Comparison of ENCODE assay signal across 8 cellular contexts in genomic region chr18:77132369-77133050, GRCh38. TPM values are rescaled to one million over a fixed set of nuclear protein-coding genes. Genes with fewer than 3 reads are reported as not detected.
DNase-seq lines count a peak whose midpoint lies in the region; ATAC-seq and TF ChIP-seq lines count a peak whose summit lies in the region.

TSS of gene MBP (minus strand) at chr18:77132783. CDS start at chr18:77105261, 27,522 bp downstream.

- intact Hi-C loops in stomach (cut with DNase I; ENCODE audit: low total_unique reads) = no loop called here

- H3K4me1 ChIP-seq in stomach = peaks cover 15 to 65% (median 45%) of the 10 kb centered on the region in 4 donors

- H3K4me3 ChIP-seq in stomach = peak within 1 kb of the TSS; percentile 66 to 89 (median 80)

- 1 to 2% (median 1%) methylated on average over 9 to 88 of the region's 88 CpGs for WGBS in stomach, 5 donors

- peak within 1 kb of the TSS; percentile 94 to 99 (median 98) for H3K27ac ChIP-seq in stomach

- no peaks in the 10 kb centered on the region for H3K36me3 ChIP-seq in stomach

- no peak for TF ChIP-seq EP300 in stomach (IDR thresholded peaks at IDR 0.05)

- H3K27me3 ChIP-seq in stomach = no peaks in the 10 kb centered on the region

- H3K9me3 ChIP-seq in stomach = no peaks in the 10 kb centered on the region

- peak in 1 of 4 donors; percentile 54 for TF ChIP-seq POLR2A in stomach (IDR thresholded peaks at IDR 0.05)

- DNase-seq in NCI-H146 (lab: John Stamatoyannopoulos, UW) (peak; percentile 96), mucosa of gallbladder (ENCODE audit: low spot score) (peak; percentile 83), stomach (peak; percentile 93), globus pallidus (ENCODE audit: low spot score) (no peak)
- DNase-seq in activated CD4-positive, alpha-beta T cell treated with anti-CD3 and anti-CD28 coated beads, Interleukin-2, amount 50 U/mL, for 4 hours = peak; percentile 54 to 58
- peak; percentile 44 for DNase-seq in effector CD8-positive, alpha-beta T cell (lab: John Stamatoyannopoulos, UW)

- TF ChIP-seq CTCF in stomach (IDR thresholded peaks at IDR 0.05) = no peak

- peak; percentile 67 for ATAC-seq in GM18502 (IDR thresholded peaks at IDR 0.05; ENCODE audit: poor library complexity, unreplicated experiment)
- ATAC-seq in HG02623 (IDR thresholded peaks at IDR 0.05; ENCODE audit: unreplicated experiment) = peak; percentile 54

RNA-seq across cellular contexts. Expression of gene MBP, which starts in this region (rescaled TPM):
- total RNA-seq in mucosa of gallbladder (91.4 TPM), stomach (100 to 1,000 TPM in 1 of 5 donors, 10 to 100 TPM in 4; 30.4 to 407 (median 43.8) TPM)
- polyA plus RNA-seq in stomach = 10 to 100 TPM in 1 of 3 donors, 1 to 10 TPM in 2; 7.9 to 16.8 (median 8.1) TPM
